ENCODE assay signal across 14 cellular contexts in the genomic region with DNA sequence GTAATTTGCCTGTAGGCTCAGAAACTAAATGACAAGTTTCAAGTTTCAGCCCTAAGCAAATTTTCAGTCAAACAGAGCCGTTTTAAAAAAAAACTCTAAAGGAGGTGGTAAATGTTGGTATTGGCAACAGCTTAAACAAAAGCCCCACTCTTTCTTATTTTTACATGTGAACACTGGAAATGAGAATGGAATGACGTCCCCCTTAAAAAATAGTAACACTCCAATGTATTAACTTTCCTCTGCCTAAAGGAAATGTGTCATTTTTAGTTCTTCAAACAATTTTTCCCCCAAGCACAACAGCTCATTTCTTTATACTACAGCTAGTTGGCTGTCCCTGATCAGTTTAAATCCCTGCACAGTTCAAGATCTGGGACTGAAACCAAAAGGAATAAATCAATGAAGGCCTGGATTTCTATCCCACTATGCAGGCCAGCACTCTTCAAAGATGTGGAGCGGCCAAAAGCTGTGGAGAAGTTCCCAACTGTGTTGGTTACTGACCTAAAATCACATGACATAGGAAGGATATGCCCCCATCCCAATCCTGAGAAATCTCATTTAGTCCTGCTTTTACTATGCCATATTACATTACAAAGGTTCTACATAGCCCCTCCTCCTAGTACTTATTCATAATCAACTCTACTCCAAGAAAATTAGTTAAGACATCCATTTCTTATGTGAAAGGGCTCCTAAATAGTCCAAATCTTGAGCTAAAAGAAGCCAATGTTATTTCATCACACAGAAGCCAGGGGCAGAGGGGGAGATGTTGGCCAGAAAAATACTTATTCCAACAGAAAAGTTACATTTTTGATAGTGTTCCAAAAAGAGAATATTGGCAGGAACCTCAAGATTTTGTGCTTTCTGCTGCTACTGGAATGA.
DNase-seq lines count a peak whose midpoint lies in the region; ATAC-seq, FAIRE-seq and TF ChIP-seq lines count a peak whose summit lies in the region.
"Had no signal": no experiment of that assay in that cellular context is flagged by ENCODE, and none has a peak within 500 bp of the region (broad histone marks: within the 10 kb centered on the region; RNA-seq: fewer than 3 reads in every experiment).

No MANE protein-coding gene starts in this region.

- no peak for FAIRE-seq in GM12891 (lab: Jason Lieb, UNC)

- no peak for TF ChIP-seq POLR2A in GM12891 (IDR thresholded peaks at IDR 0.05; ENCODE audit: low read depth, low read length)

- no peak overlapping the region; the same call in 1 of the 2 replicates for H3K9ac ChIP-seq in HUES64 (ENCODE audit: low read depth, low read length)
- H3K9ac ChIP-seq: GM23248 had no signal

- H3K4me1 Mint-ChIP-seq in chondrocyte (ENCODE audit: low read depth) (peaks cover 33% of the 10 kb centered on the region), type B pancreatic cell (ENCODE audit: unreplicated experiment) (peaks cover 38% of the 10 kb centered on the region)
- H3K4me1 Mint-ChIP-seq: activated B cell treated with CpG ODN at 0.5 μM for 24 hours; activated naive CD8-positive, alpha-beta T cell treated with anti-CD3 and anti-CD28 coated beads, Interleukin-2, amount 50 U/mL, for 24 hours had no signal

- H3K4me3 Mint-ChIP-seq in chondrocyte (ENCODE audit: unreplicated experiment) (no peak overlapping the region), type B pancreatic cell (peak overlapping the region; percentile 57)
- H3K4me3 Mint-ChIP-seq: activated B cell treated with CpG ODN at 0.5 μM for 24 hours; activated naive CD8-positive, alpha-beta T cell treated with anti-CD3 and anti-CD28 coated beads, Interleukin-2, amount 50 U/mL, for 24 hours had no signal

- H3K27me3 Mint-ChIP-seq in chondrocyte (ENCODE audit: low read depth) (no peaks in the 10 kb centered on the region), type B pancreatic cell (no peaks in the 10 kb centered on the region)
- H3K27me3 Mint-ChIP-seq: activated B cell treated with CpG ODN at 0.5 μM for 24 hours had no signal

- H3K36me3 Mint-ChIP-seq in chondrocyte (ENCODE audit: low read depth) (no peaks in the 10 kb centered on the region), type B pancreatic cell (no peaks in the 10 kb centered on the region)

- H3K4me3 ChIP-seq in HUES64 (ENCODE audit: low read length) = no peak overlapping the region
- H3K4me3 ChIP-seq: GM23248 had no signal

- H3K36me3 ChIP-seq in HUES64 (ENCODE audit: insufficient read depth, low read length) = no peaks in the 10 kb centered on the region

- H3K9me3 Mint-ChIP-seq in chondrocyte (ENCODE audit: low read depth) (no peaks in the 10 kb centered on the region), type B pancreatic cell (no peaks in the 10 kb centered on the region)
- H3K9me3 Mint-ChIP-seq: activated B cell treated with CpG ODN at 0.5 μM for 24 hours; activated naive CD8-positive, alpha-beta T cell treated with anti-CD3 and anti-CD28 coated beads, Interleukin-2, amount 50 U/mL, for 24 hours had no signal

- H3K9me3 ChIP-seq in HUES64 (ENCODE audit: insufficient read depth, low read depth, low read length) = no peaks in the 10 kb centered on the region

- no peak for ATAC-seq in HG03175 (IDR thresholded peaks at IDR 0.05; ENCODE audit: unreplicated experiment)
- ATAC-seq: activated naive CD8-positive, alpha-beta T cell treated with anti-CD3 and anti-CD28 coated beads, Interleukin-2, amount 50 U/mL, for 24 hours; stimulated activated naive CD8-positive, alpha-beta T cell treated with anti-CD3 and anti-CD28 coated beads, Interleukin-15, Interleukin-2, amounts not matched to agents 100 U/mL and 50 U/mL, for 24 hours had no signal

- H3K27ac ChIP-seq in HUES64 (ENCODE audit: low read depth, low read length) = peak overlapping the region; percentile 73; the same call in 1 of the 2 replicates
- H3K27ac ChIP-seq: GM23248 had no signal

- H3K4me1 ChIP-seq in HUES64 (ENCODE audit: insufficient read depth, low read length) = peaks cover 33% of the 10 kb centered on the region

- TF ChIP-seq CTCF in chondrocyte (IDR thresholded peaks at IDR 0.05) = peak; percentile 22
- no peak for TF ChIP-seq CTCF in type B pancreatic cell (conservative IDR thresholded peaks at IDR 0.05)

- H3K27me3 ChIP-seq in HUES64 (ENCODE audit: insufficient read depth, low read length) = no peaks in the 10 kb centered on the region

- DNase-seq in chondrocyte (ENCODE audit: low spot score) (no peak), medulla oblongata (ENCODE audit: extremely low spot score) (peak; percentile 81), type B pancreatic cell (ENCODE audit: extremely low spot score, unreplicated experiment) (no peak), GM12891 (ENCODE audit: insufficient read length, low spot score) (no peak), COLO668 (lab: John Stamatoyannopoulos, UW; ENCODE audit: unreplicated experiment) (no peak)
- DNase-seq: activated B cell treated with CpG ODN at 0.5 μM for 24 hours; activated CD8-positive, alpha-beta memory T cell treated with anti-CD3 and anti-CD28 coated beads, Interleukin-2, amount 50 U/mL, for 48 hours; activated naive CD8-positive, alpha-beta T cell treated with anti-CD3 and anti-CD28 coated beads, Interleukin-2, amount 50 U/mL, for 24 hours; GM23248; mammary epithelial cell; stimulated activated CD4-positive, alpha-beta T cell treated with anti-CD3 and anti-CD28 coated beads, Interleukin-2, amount 100 ng/mL, for 48 hours; stimulated activated naive CD8-positive, alpha-beta T cell treated with anti-CD3 and anti-CD28 coated beads, Interleukin-15, Interleukin-2, amounts not matched to agents 100 U/mL and 50 U/mL, for 24 hours had no signal

- WGBS in HUES64 = 75% methylated on average over 2 of the region's 3 CpGs

- H3K27ac Mint-ChIP-seq in chondrocyte (ENCODE audit: unreplicated experiment) (peak overlapping the region; percentile 70), type B pancreatic cell (peak overlapping the region; percentile 70)
- H3K27ac Mint-ChIP-seq: activated B cell treated with CpG ODN at 0.5 μM for 24 hours; activated naive CD8-positive, alpha-beta T cell treated with anti-CD3 and anti-CD28 coated beads, Interleukin-2, amount 50 U/mL, for 24 hours had no signal

TF ChIP-seq in GM12891, 5 proteins besides CTCF, POLR2A, EP300 and RAD21:
- TF ChIP-seq POLR2AphosphoS5 (IDR thresholded peaks at IDR 0.05; ENCODE audit: low read depth, low read length) = no peak
- no peak for TF ChIP-seq SPI1 (IDR thresholded peaks at IDR 0.05; ENCODE audit: low read depth, low read length)
- no peak for TF ChIP-seq PAX5 (IDR thresholded peaks at IDR 0.05; ENCODE audit: insufficient read depth, low read length, severe bottlenecking)
- TF ChIP-seq TAF1 (IDR thresholded peaks at IDR 0.05; ENCODE audit: low read depth, low read length) = no peak
- TF ChIP-seq POU2F2 (IDR thresholded peaks at IDR 0.05; ENCODE audit: low read depth, low read length) = no peak
